ENCODE assay signal across 2 cellular contexts in the genomic region with DNA sequence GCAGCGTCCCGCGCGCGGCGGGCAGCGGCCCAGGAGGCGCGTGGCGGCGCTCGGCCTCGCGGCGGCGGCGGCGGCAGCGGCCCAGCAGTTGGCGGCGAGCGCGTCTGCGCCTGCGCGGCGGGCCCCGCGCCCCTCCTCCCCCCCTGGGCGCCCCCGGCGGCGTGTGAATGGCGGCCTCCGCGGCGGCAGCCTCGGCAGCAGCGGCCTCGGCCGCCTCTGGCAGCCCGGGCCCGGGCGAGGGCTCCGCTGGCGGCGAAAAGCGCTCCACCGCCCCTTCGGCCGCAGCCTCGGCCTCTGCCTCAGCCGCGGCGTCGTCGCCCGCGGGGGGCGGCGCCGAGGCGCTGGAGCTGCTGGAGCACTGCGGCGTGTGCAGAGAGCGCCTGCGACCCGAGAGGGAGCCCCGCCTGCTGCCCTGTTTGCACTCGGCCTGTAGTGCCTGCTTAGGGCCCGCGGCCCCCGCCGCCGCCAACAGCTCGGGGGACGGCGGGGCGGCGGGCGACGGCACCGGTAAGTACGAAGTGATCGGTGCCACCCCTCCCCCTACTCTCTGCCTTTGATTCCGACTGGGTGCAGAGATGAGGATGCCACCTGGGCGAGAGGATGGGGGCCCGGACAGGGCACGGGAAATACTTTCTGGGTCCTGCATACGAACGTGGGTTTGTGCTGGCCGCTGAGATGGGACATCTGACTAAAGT.
A peak's percentile ranks its signal among the peaks of the same experiment; 100 is the strongest.
TF ChIP-seq lines count a peak whose summit lies in the region.

No MANE protein-coding gene starts in this region.

TF ChIP-seq in HCT116, 20 proteins besides CTCF, POLR2A, EP300 and RAD21:
- TF ChIP-seq ZNF274 (IDR thresholded peaks at IDR 0.05; ENCODE audit: low read depth, low read length) = no peak
- no peak for TF ChIP-seq JUND (IDR thresholded peaks at IDR 0.05)
- no peak for TF ChIP-seq REST (IDR thresholded peaks at IDR 0.05; ENCODE audit: low read depth)
- no peak for TF ChIP-seq FOSL1 (IDR thresholded peaks at IDR 0.05; ENCODE audit: low read depth)
- no peak for TF ChIP-seq CBX3 (IDR thresholded peaks at IDR 0.05; ENCODE audit: low read depth)
- TF ChIP-seq SP1 (IDR thresholded peaks at IDR 0.05; ENCODE audit: low read depth) = no peak
- TF ChIP-seq TCF7L2 (IDR thresholded peaks at IDR 0.05; ENCODE audit: borderline replicate concordance, extremely low read depth, insufficient read depth, insufficient read length) = no peak
- TF ChIP-seq ZFX (IDR thresholded peaks at IDR 0.05) = peak; percentile 91
- peak; percentile 28 for TF ChIP-seq SIN3A (IDR thresholded peaks at IDR 0.05; ENCODE audit: low read depth)

TF ChIP-seq in K562, 482 proteins besides CTCF, POLR2A, EP300 and RAD21 (continues in another document):
- peak; percentile 79 for TF ChIP-seq RBFOX2 (IDR thresholded peaks at IDR 0.05; ENCODE audit: low read depth, low read length)
- TF ChIP-seq RBBP5 (IDR thresholded peaks at IDR 0.05; ENCODE audit: borderline replicate concordance, insufficient read depth, low read length, poor library complexity, severe bottlenecking) = peak; percentile 72
- no peak for TF ChIP-seq ELF1 (tag; IDR thresholded peaks at IDR 0.05)
- TF ChIP-seq CCNT2 (IDR thresholded peaks at IDR 0.05; ENCODE audit: borderline replicate concordance, extremely low read depth, insufficient read length, low read depth, low read length) = peak; percentile 15
- no peak for TF ChIP-seq RFX7 (CRISPR knock-in tag; IDR thresholded peaks at IDR 0.05)
- no peak for TF ChIP-seq SAFB (IDR thresholded peaks at IDR 0.05; ENCODE audit: borderline replicate concordance, low read depth, low read length)
- TF ChIP-seq, protein P1, sequence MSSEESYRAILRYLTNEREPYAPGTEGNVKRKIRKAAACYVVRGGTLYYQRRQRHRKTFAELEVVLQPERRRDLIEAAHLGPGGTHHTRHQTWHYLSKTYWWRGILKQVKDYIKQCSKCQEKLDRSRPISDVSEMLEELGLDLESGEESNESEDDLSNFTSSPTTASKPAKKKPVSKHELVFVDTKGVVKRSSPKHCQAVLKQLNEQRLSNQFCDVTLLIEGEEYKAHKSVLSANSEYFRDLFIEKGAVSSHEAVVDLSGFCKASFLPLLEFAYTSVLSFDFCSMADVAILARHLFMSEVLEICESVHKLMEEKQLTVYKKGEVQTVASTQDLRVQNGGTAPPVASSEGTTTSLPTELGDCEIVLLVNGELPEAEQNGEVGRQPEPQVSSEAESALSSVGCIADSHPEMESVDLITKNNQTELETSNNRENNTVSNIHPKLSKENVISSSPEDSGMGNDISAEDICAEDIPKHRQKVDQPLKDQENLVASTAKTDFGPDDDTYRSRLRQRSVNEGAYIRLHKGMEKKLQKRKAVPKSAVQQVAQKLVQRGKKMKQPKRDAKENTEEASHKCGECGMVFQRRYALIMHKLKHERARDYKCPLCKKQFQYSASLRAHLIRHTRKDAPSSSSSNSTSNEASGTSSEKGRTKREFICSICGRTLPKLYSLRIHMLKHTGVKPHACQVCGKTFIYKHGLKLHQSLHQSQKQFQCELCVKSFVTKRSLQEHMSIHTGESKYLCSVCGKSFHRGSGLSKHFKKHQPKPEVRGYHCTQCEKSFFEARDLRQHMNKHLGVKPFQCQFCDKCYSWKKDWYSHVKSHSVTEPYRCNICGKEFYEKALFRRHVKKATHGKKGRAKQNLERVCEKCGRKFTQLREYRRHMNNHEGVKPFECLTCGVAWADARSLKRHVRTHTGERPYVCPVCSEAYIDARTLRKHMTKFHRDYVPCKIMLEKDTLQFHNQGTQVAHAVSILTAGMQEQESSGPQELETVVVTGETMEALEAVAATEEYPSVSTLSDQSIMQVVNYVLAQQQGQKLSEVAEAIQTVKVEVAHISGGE (CRISPR knock-in tag; IDR thresholded peaks at IDR 0.05) = 0 out of 6 replicates have a peak, but pooled peaks of 1 of the 3 experiments have one; percentile 51
- TF ChIP-seq JUN (IDR thresholded peaks at IDR 0.05; ENCODE audit: borderline replicate concordance, low read depth, low read length) = no peak
- 0 out of 2 replicates have a peak, but pooled peaks have one; percentile 47 for TF ChIP-seq JUN (CRISPR knock-in tag; IDR thresholded peaks at IDR 0.05; ENCODE audit: borderline replicate concordance)
- TF ChIP-seq ZNF445 (CRISPR knock-in tag; IDR thresholded peaks at IDR 0.05; ENCODE audit: low read depth) = no peak
- TF ChIP-seq ZNF592 (IDR thresholded peaks at IDR 0.05) = peak; percentile 66; the same call in 1 of the 2 replicates
- no peak for TF ChIP-seq U2AF2 (optimal IDR thresholded peaks at IDR 0.05; ENCODE audit: low read depth, low read length)
- peak; percentile 66 for TF ChIP-seq SIN3B (IDR thresholded peaks at IDR 0.05; ENCODE audit: low read depth)
- TF ChIP-seq SUPT5H (IDR thresholded peaks at IDR 0.05) = 0 out of 2 replicates have a peak, but pooled peaks have one; percentile 23
- TF ChIP-seq, protein P2, sequence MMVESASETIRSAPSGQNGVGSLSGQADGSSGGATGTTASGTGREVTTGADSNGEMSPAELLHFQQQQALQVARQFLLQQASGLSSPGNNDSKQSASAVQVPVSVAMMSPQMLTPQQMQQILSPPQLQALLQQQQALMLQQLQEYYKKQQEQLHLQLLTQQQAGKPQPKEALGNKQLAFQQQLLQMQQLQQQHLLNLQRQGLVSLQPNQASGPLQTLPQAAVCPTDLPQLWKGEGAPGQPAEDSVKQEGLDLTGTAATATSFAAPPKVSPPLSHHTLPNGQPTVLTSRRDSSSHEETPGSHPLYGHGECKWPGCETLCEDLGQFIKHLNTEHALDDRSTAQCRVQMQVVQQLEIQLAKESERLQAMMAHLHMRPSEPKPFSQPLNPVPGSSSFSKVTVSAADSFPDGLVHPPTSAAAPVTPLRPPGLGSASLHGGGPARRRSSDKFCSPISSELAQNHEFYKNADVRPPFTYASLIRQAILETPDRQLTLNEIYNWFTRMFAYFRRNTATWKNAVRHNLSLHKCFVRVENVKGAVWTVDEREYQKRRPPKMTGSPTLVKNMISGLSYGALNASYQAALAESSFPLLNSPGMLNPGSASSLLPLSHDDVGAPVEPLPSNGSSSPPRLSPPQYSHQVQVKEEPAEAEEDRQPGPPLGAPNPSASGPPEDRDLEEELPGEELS (CRISPR knock-in tag; IDR thresholded peaks at IDR 0.05; ENCODE audit: borderline replicate concordance) = no peak
- 0 out of 2 replicates have a peak, but pooled peaks have one; percentile 6 for TF ChIP-seq RB1 (IDR thresholded peaks at IDR 0.05; ENCODE audit: low read depth)
- peak; percentile 17; the same call in 1 of the 2 replicates for TF ChIP-seq ZBTB7A (IDR thresholded peaks at IDR 0.05; ENCODE audit: borderline replicate concordance, control insufficient read depth, low read depth, low read length)
- TF ChIP-seq SAP30 (IDR thresholded peaks at IDR 0.05; ENCODE audit: borderline replicate concordance, insufficient read depth, low read depth, low read length, poor library complexity, severe bottlenecking) = peak; percentile 83
- TF ChIP-seq XRCC5 (IDR thresholded peaks at IDR 0.05; ENCODE audit: low read depth, low read length) = no peak
- TF ChIP-seq HEY1 (CRISPR knock-in tag; IDR thresholded peaks at IDR 0.05; ENCODE audit: borderline replicate concordance) = no peak
- 0 out of 2 replicates have a peak, but pooled peaks have one; percentile 38 for TF ChIP-seq STAT6 (CRISPR knock-in tag; IDR thresholded peaks at IDR 0.05)
- 0 out of 2 replicates have a peak, but pooled peaks have one; percentile 26 for TF ChIP-seq NR1H2 (CRISPR knock-in tag; IDR thresholded peaks at IDR 0.05)
- no peak; the same call in 1 of the 2 replicates for TF ChIP-seq GTF2F1 (IDR thresholded peaks at IDR 0.05; ENCODE audit: low read depth, low read length)
- TF ChIP-seq SNRNP70 (optimal IDR thresholded peaks at IDR 0.05; ENCODE audit: low read depth, low read length) = no peak
- no peak for TF ChIP-seq MED1 (CRISPR knock-in tag; IDR thresholded peaks at IDR 0.05; ENCODE audit: borderline replicate concordance)
- TF ChIP-seq PTTG1 (tag; IDR thresholded peaks at IDR 0.05; ENCODE audit: low read depth) = no peak
- TF ChIP-seq NR2C2 (CRISPR knock-in tag; IDR thresholded peaks at IDR 0.05) = no peak
- TF ChIP-seq NR2C2 (tag; IDR thresholded peaks at IDR 0.05) = peak; percentile 11; the same call in 1 of the 2 replicates
- TF ChIP-seq ETS2 (tag; IDR thresholded peaks at IDR 0.05; ENCODE audit: borderline replicate concordance, poor library complexity, severe bottlenecking) = no peak
- no peak for TF ChIP-seq DACH1 (IDR thresholded peaks at IDR 0.05; ENCODE audit: partially characterized antibody)
- TF ChIP-seq, protein P3, sequence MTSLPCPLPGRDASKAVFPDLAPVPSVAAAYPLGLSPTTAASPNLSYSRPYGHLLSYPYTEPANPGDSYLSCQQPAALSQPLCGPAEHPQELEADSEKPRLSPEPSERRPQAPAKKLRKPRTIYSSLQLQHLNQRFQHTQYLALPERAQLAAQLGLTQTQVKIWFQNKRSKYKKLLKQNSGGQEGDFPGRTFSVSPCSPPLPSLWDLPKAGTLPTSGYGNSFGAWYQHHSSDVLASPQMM (CRISPR knock-in tag; IDR thresholded peaks at IDR 0.05) = no peak
- TF ChIP-seq, protein P4, sequence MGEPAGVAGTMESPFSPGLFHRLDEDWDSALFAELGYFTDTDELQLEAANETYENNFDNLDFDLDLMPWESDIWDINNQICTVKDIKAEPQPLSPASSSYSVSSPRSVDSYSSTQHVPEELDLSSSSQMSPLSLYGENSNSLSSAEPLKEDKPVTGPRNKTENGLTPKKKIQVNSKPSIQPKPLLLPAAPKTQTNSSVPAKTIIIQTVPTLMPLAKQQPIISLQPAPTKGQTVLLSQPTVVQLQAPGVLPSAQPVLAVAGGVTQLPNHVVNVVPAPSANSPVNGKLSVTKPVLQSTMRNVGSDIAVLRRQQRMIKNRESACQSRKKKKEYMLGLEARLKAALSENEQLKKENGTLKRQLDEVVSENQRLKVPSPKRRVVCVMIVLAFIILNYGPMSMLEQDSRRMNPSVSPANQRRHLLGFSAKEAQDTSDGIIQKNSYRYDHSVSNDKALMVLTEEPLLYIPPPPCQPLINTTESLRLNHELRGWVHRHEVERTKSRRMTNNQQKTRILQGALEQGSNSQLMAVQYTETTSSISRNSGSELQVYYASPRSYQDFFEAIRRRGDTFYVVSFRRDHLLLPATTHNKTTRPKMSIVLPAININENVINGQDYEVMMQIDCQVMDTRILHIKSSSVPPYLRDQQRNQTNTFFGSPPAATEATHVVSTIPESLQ (CRISPR knock-in tag; IDR thresholded peaks at IDR 0.05) = 0 out of 2 replicates have a peak, but pooled peaks have one; percentile 40
- TF ChIP-seq MAFK (IDR thresholded peaks at IDR 0.05; ENCODE audit: low read length) = no peak
